ENCODE assay signal across 10 cellular contexts in genomic region chr2:8657423-8658062, GRCh38. TPM values are rescaled to one million over a fixed set of nuclear protein-coding genes. Genes with fewer than 3 reads are reported as not detected.
A peak's percentile ranks its signal among the peaks of the same experiment; 100 is the strongest.
DNase-seq lines count a peak whose midpoint lies in the region; ATAC-seq lines count a peak whose summit lies in the region.
"Had no signal": no experiment of that assay in that cellular context is flagged by ENCODE, and none has a peak within 500 bp of the region (broad histone marks: within the 10 kb centered on the region; RNA-seq: fewer than 3 reads in every experiment).

No MANE protein-coding gene starts in this region.

- no peak overlapping the region for H3K27ac Mint-ChIP-seq in activated naive CD4-positive, alpha-beta T cell treated with anti-CD3 and anti-CD28 coated beads, Interleukin-2, amount 50 U/mL, for 72 hours
- H3K27ac Mint-ChIP-seq in activated T-helper 2 cell treated with anti-CD3 and anti-CD28 coated beads, Interferon-gamma antibody, Interleukin-2, Interleukin-4, amounts not matched to agents 10 μg/mL and 5 μg/mL and 100 μg/mL, durations not matched to agents 14 hours and 24 hours and 36 hours: peak overlapping the region; percentile 56
- no peak overlapping the region for H3K27ac Mint-ChIP-seq in stimulated activated naive B cell treated with anti-CD40 and anti-IgM and Interleukin-4, amounts not matched to agents 10 μg/mL and 1 μg/mL and 100 μg/mL, for 72 hours
- H3K27ac Mint-ChIP-seq: B cell had no signal

- peak; percentile 70 to 92 for ATAC-seq in activated naive CD4-positive, alpha-beta T cell treated with anti-CD3 and anti-CD28 coated beads, Interleukin-2, amount 50 U/mL, for 72 hours
- peak; percentile 52 for ATAC-seq in HG03039 (IDR thresholded peaks at IDR 0.05; ENCODE audit: unreplicated experiment)
- ATAC-seq in stimulated activated naive B cell treated with anti-CD40 and anti-IgM and Interleukin-4, amounts not matched to agents 10 μg/mL and 1 μg/mL and 100 μg/mL, for 72 hours (replicated peaks): peak; percentile 63 to 75

- intact Hi-C loops in activated T-helper 2 cell treated with anti-CD3 and anti-CD28 coated beads, Interferon-gamma antibody, Interleukin-2, Interleukin-4, amounts not matched to agents 10 μg/mL and 5 μg/mL and 100 μg/mL, durations not matched to agents 14 hours and 24 hours and 36 hours (cut with micrococcal nuclease): loop anchor here (5.0 kb wide), 1 partner anchor 50 kb away; no protein-coding TSS in a partner anchor

- no peak overlapping the region for H3K4me3 Mint-ChIP-seq in activated T-helper 2 cell treated with anti-CD3 and anti-CD28 coated beads, Interferon-gamma antibody, Interleukin-2, Interleukin-4, amounts not matched to agents 10 μg/mL and 5 μg/mL and 100 μg/mL, durations not matched to agents 14 hours and 24 hours and 36 hours (ENCODE audit: low read depth)
- peak overlapping the region in 1 of 2 donors; percentile 20 for H3K4me3 Mint-ChIP-seq in stimulated activated naive B cell treated with anti-CD40 and anti-IgM and Interleukin-4, amounts not matched to agents 10 μg/mL and 1 μg/mL and 100 μg/mL, for 72 hours
- H3K4me3 Mint-ChIP-seq: B cell had no signal

- no peaks in the 10 kb centered on the region for H3K9me3 Mint-ChIP-seq in activated naive CD4-positive, alpha-beta T cell treated with anti-CD3 and anti-CD28 coated beads, Interleukin-2, amount 50 U/mL, for 72 hours
- H3K9me3 Mint-ChIP-seq in activated T-helper 2 cell treated with anti-CD3 and anti-CD28 coated beads, Interferon-gamma antibody, Interleukin-2, Interleukin-4, amounts not matched to agents 10 μg/mL and 5 μg/mL and 100 μg/mL, durations not matched to agents 14 hours and 24 hours and 36 hours: no peaks in the 10 kb centered on the region
- H3K9me3 Mint-ChIP-seq in stimulated activated naive B cell treated with anti-CD40 and anti-IgM and Interleukin-4, amounts not matched to agents 10 μg/mL and 1 μg/mL and 100 μg/mL, for 72 hours: no peaks in the 10 kb centered on the region

- peaks cover 17% of the 10 kb centered on the region for H3K4me1 Mint-ChIP-seq in activated T-helper 2 cell treated with anti-CD3 and anti-CD28 coated beads, Interferon-gamma antibody, Interleukin-2, Interleukin-4, amounts not matched to agents 10 μg/mL and 5 μg/mL and 100 μg/mL, durations not matched to agents 14 hours and 24 hours and 36 hours (ENCODE audit: low read depth)
- H3K4me1 Mint-ChIP-seq in stimulated activated naive B cell treated with anti-CD40 and anti-IgM and Interleukin-4, amounts not matched to agents 10 μg/mL and 1 μg/mL and 100 μg/mL, for 72 hours: peaks cover 11 to 15% of the 10 kb centered on the region in 2 donors
- H3K4me1 Mint-ChIP-seq: B cell had no signal

- peaks cover 24% of the 10 kb centered on the region for H3K27me3 Mint-ChIP-seq in activated T-helper 2 cell treated with anti-CD3 and anti-CD28 coated beads, Interferon-gamma antibody, Interleukin-2, Interleukin-4, amounts not matched to agents 10 μg/mL and 5 μg/mL and 100 μg/mL, durations not matched to agents 14 hours and 24 hours and 36 hours (ENCODE audit: low read depth)
- H3K27me3 Mint-ChIP-seq in stimulated activated naive B cell treated with anti-CD40 and anti-IgM and Interleukin-4, amounts not matched to agents 10 μg/mL and 1 μg/mL and 100 μg/mL, for 72 hours: peaks cover 63 to 67% of the 10 kb centered on the region in 2 donors

- DNase-seq in activated naive CD4-positive, alpha-beta T cell treated with anti-CD3 and anti-CD28 coated beads, Interleukin-2, amount 50 U/mL, for 72 hours (ENCODE audit: low spot score in 2 of 2): peak in 1 of 2 donors; percentile 67
- DNase-seq in activated naive CD4-positive, alpha-beta T cell (lab: John Stamatoyannopoulos, UW): no peak
- no peak for DNase-seq in activated T-helper 2 cell treated with anti-CD3 and anti-CD28 coated beads, Interferon-gamma antibody, Interleukin-2, Interleukin-4, amounts not matched to agents 10 μg/mL and 5 μg/mL and 100 μg/mL, durations not matched to agents 14 hours and 24 hours and 36 hours (ENCODE audit: low spot score)
- DNase-seq in stimulated activated naive B cell treated with anti-CD40 and anti-IgM and Interleukin-4, amounts not matched to agents 10 μg/mL and 1 μg/mL and 100 μg/mL, for 72 hours: no peak
- no peak for DNase-seq in NCI-H510A (lab: John Stamatoyannopoulos, UW)
- no peak for DNase-seq in NCI-H69 (lab: John Stamatoyannopoulos, UW)
- DNase-seq in NK-92 (lab: John Stamatoyannopoulos, UW; ENCODE audit: unreplicated experiment): no peak
- DNase-seq: kidney glomerular epithelial cell had no signal

- no peaks in the 10 kb centered on the region for H3K36me3 Mint-ChIP-seq in activated naive CD4-positive, alpha-beta T cell treated with anti-CD3 and anti-CD28 coated beads, Interleukin-2, amount 50 U/mL, for 72 hours
- H3K36me3 Mint-ChIP-seq in activated T-helper 2 cell treated with anti-CD3 and anti-CD28 coated beads, Interferon-gamma antibody, Interleukin-2, Interleukin-4, amounts not matched to agents 10 μg/mL and 5 μg/mL and 100 μg/mL, durations not matched to agents 14 hours and 24 hours and 36 hours (ENCODE audit: low read depth): no peaks in the 10 kb centered on the region
- no peaks in the 10 kb centered on the region for H3K36me3 Mint-ChIP-seq in stimulated activated naive B cell treated with anti-CD40 and anti-IgM and Interleukin-4, amounts not matched to agents 10 μg/mL and 1 μg/mL and 100 μg/mL, for 72 hours

RNA-seq across cellular contexts. Expression of gene ID2, which starts 24.3 kb away (rescaled TPM):
- 100 to 1,000 TPM in 1 of 2 donors, 10 to 100 TPM in 1; 42.8 to 272 TPM for total RNA-seq in activated naive CD4-positive, alpha-beta T cell treated with anti-CD3 and anti-CD28 coated beads, Interleukin-2, amount 50 U/mL, for 72 hours
- 423 and 431 TPM in 2 replicates for total RNA-seq in activated T-helper 2 cell treated with anti-CD3 and anti-CD28 coated beads, Interferon-gamma antibody, Interleukin-2, Interleukin-4, amounts not matched to agents 10 μg/mL and 5 μg/mL and 100 μg/mL, durations not matched to agents 14 hours and 24 hours and 36 hours
